9 cellular contexts compared by ENCODE assay signal in genomic region chr13:109412232-109412935, GRCh38.
DNase-seq lines count a peak whose midpoint lies in the region; ATAC-seq and TF ChIP-seq lines count a peak whose summit lies in the region.
"Had no signal": no experiment of that assay in that cellular context is flagged by ENCODE, and none has a peak within 500 bp of the region (broad histone marks: within the 10 kb centered on the region; RNA-seq: fewer than 3 reads in every experiment).

No MANE protein-coding gene starts in this region.

- ATAC-seq in HG03378 (IDR thresholded peaks at IDR 0.05; ENCODE audit: unreplicated experiment) (no peak), GM18858 (IDR thresholded peaks at IDR 0.05; ENCODE audit: unreplicated experiment) (no peak)

- peaks cover 5% of the 10 kb centered on the region for H3K36me3 Mint-ChIP-seq in glutamatergic neuron (ENCODE audit: unreplicated experiment)
- no peaks in the 10 kb centered on the region for H3K36me3 Mint-ChIP-seq in activated CD4-positive, alpha-beta T cell treated with anti-CD3 and anti-CD28 coated beads, Interleukin-2, amount 10 ng/mL, durations not matched to agents 24 days and 14 days (ENCODE audit: low read depth)
- H3K36me3 Mint-ChIP-seq: IgD-negative memory B cell had no signal

- intact Hi-C loops in posterior cingulate gyrus (cut with DNase I), result no loop called here
- intact Hi-C loops in activated CD4-positive, alpha-beta T cell treated with anti-CD3 and anti-CD28 coated beads, Interleukin-2, amount 10 ng/mL, durations not matched to agents 24 days and 14 days (cut with micrococcal nuclease), result no loop called here

- H3K36me3 ChIP-seq in Peyer's patch, result no peaks in the 10 kb centered on the region

- H3K27ac ChIP-seq in Peyer's patch, result no peak overlapping the region

- H3K4me3 Mint-ChIP-seq in glutamatergic neuron (ENCODE audit: unreplicated experiment), result peak overlapping the region; percentile 36
- H3K4me3 Mint-ChIP-seq in activated CD4-positive, alpha-beta T cell treated with anti-CD3 and anti-CD28 coated beads, Interleukin-2, amount 10 ng/mL, durations not matched to agents 24 days and 14 days, result no peak overlapping the region
- H3K4me3 Mint-ChIP-seq: IgD-negative memory B cell had no signal

- no peaks in the 10 kb centered on the region for H3K27me3 ChIP-seq in Peyer's patch

- TF ChIP-seq CTCF in Peyer's patch (IDR thresholded peaks at IDR 0.05), result peak in 1 of 6 experiments; percentile 15
- TF ChIP-seq CTCF in glutamatergic neuron (IDR thresholded peaks at IDR 0.05; ENCODE audit: partially characterized antibody, unreplicated experiment), result no peak

- peak overlapping the region; percentile 67 for H3K27ac Mint-ChIP-seq in glutamatergic neuron (ENCODE audit: unreplicated experiment)
- H3K27ac Mint-ChIP-seq in activated CD4-positive, alpha-beta T cell treated with anti-CD3 and anti-CD28 coated beads, Interleukin-2, amount 10 ng/mL, durations not matched to agents 24 days and 14 days, result no peak overlapping the region
- H3K27ac Mint-ChIP-seq: IgD-negative memory B cell had no signal

- DNase-seq in Kasumi-1 (lab: John Stamatoyannopoulos, UW) (peak; percentile 27 to 35), Peyer's patch (peak in 2 of 3 donors; percentile 60 to 62), glutamatergic neuron (peak; percentile 81), posterior cingulate gyrus (peak; percentile 39 to 93 (median 60)), OCI-M2 (lab: John Stamatoyannopoulos, UW; ENCODE audit: unreplicated experiment) (no peak)
- no peak for DNase-seq in activated CD4-positive, alpha-beta T cell treated with anti-CD3 and anti-CD28 coated beads, Interleukin-2, amount 10 ng/mL, durations not matched to agents 24 days and 14 days

- H3K4me3 ChIP-seq in Peyer's patch, result peak overlapping the region in 2 of 4 donors; percentile 1 to 7

- H3K4me1 Mint-ChIP-seq in glutamatergic neuron (ENCODE audit: low read depth, unreplicated experiment), result peaks cover 23% of the 10 kb centered on the region
- no peaks in the 10 kb centered on the region for H3K4me1 Mint-ChIP-seq in activated CD4-positive, alpha-beta T cell treated with anti-CD3 and anti-CD28 coated beads, Interleukin-2, amount 10 ng/mL, durations not matched to agents 24 days and 14 days
- H3K4me1 Mint-ChIP-seq: IgD-negative memory B cell had no signal

- H3K27me3 Mint-ChIP-seq in glutamatergic neuron (ENCODE audit: unreplicated experiment), result no peaks in the 10 kb centered on the region
- no peaks in the 10 kb centered on the region for H3K27me3 Mint-ChIP-seq in activated CD4-positive, alpha-beta T cell treated with anti-CD3 and anti-CD28 coated beads, Interleukin-2, amount 10 ng/mL, durations not matched to agents 24 days and 14 days
- H3K27me3 Mint-ChIP-seq: IgD-negative memory B cell had no signal

- peaks cover 0 to 6% (median 0%) of the 10 kb centered on the region in 4 donors for H3K4me1 ChIP-seq in Peyer's patch

- TF ChIP-seq POLR2A in Peyer's patch (IDR thresholded peaks at IDR 0.05), result peak in 1 of 2 donors; percentile 12

- H3K9me3 ChIP-seq in Peyer's patch, result no peaks in the 10 kb centered on the region

- peaks cover 3% of the 10 kb centered on the region for H3K9me3 Mint-ChIP-seq in glutamatergic neuron (ENCODE audit: unreplicated experiment)
- no peaks in the 10 kb centered on the region for H3K9me3 Mint-ChIP-seq in activated CD4-positive, alpha-beta T cell treated with anti-CD3 and anti-CD28 coated beads, Interleukin-2, amount 10 ng/mL, durations not matched to agents 24 days and 14 days

Comparison
In these comparisons a context has a peak if more than half of its experiments do, and no peak if none do; other contexts are left out.
1. DNase-seq: peak in Kasumi-1 (2 of 2), Peyer's patch (2 of 3), glutamatergic neuron (single experiment) and posterior cingulate gyrus (10 of 10); none in activated CD4-positive, alpha-beta T cell treated with anti-CD3 and anti-CD28 coated beads, Interleukin-2, amount 10 ng/mL, durations not matched to agents 24 days and 14 days (single experiment) and OCI-M2 (single experiment).